In the genomic region with DNA sequence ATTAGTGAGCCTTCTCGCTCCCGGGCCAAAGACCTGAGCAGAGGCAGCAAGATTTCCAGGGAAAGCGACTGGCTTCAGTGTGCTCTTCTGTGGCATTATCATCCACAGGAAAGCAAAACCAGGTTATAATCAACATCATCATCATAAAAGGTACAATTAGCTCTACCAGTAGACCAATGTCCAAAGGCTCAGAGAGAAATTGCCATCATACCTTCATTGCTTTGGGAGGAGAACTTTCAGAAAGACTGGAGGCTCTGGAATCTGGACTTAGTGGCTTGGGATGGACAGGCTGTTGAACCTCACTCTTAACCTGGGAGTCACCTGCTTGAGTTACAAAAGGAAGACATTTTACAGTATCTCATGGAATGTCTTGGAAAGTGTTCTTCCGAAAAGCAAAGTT, we compare ENCODE assay signal across 17 cellular contexts. TPM values are rescaled to one million over a fixed set of nuclear protein-coding genes. Genes with fewer than 3 reads are reported as not detected.
A peak's percentile ranks its signal among the peaks of the same experiment; 100 is the strongest.
DNase-seq lines count a peak whose midpoint lies in the region; ATAC-seq, FAIRE-seq and TF ChIP-seq lines count a peak whose summit lies in the region.
"Had no signal": no experiment of that assay in that cellular context is flagged by ENCODE, and none has a peak within 500 bp of the region (broad histone marks: within the 10 kb centered on the region; RNA-seq: fewer than 3 reads in every experiment).

No MANE protein-coding gene starts in this region.

- 96% methylated on average over 4 of the region's 4 CpGs for WGBS in right lobe of liver (ENCODE audit: insufficient coverage, low coverage, low lambda C conversion rate, missing lambda C conversion rate)

- H3K9ac ChIP-seq in astrocyte (ENCODE audit: low read length) = no peak overlapping the region

- POLR2A ChIA-PET in CD4-positive, alpha-beta memory T cell (lab: Charles Lee; ENCODE audit: partially characterized antibody) = no interaction called here

- ATAC-seq in stimulated activated naive CD8-positive, alpha-beta T cell treated with anti-CD3 and anti-CD28 coated beads, Interleukin-15, Interleukin-2, amounts not matched to agents 100 U/mL and 50 U/mL, for 24 hours = no peak
- no peak for ATAC-seq in GM21360 (IDR thresholded peaks at IDR 0.05; ENCODE audit: unreplicated experiment)
- ATAC-seq in HG03571 (IDR thresholded peaks at IDR 0.05; ENCODE audit: unreplicated experiment) = no peak
- ATAC-seq in right lobe of liver = no peak

- TF ChIP-seq CTCF in astrocyte (IDR thresholded peaks at IDR 0.05; ENCODE audit: insufficient read depth, low read depth, low read length) (no peak), osteoblast (IDR thresholded peaks at IDR 0.05; ENCODE audit: extremely low read depth, low read depth, low read length) (no peak), right lobe of liver (IDR thresholded peaks at IDR 0.05) (no peak)

- no peak for DNase-seq in stimulated activated naive CD8-positive, alpha-beta T cell treated with anti-CD3 and anti-CD28 coated beads, Interleukin-15, Interleukin-2, amounts not matched to agents 100 U/mL and 50 U/mL, for 24 hours
- no peak for DNase-seq in astrocyte (ENCODE audit: low read depth)
- DNase-seq in osteoblast (ENCODE audit: insufficient read length, low spot score, missing footprints) = no peak
- DNase-seq in right lobe of liver = no peak
- no peak for DNase-seq in CD4-positive, alpha-beta memory T cell
- DNase-seq: DMS53, KG1, NCI-H1048, NCI-H146, NCI-H345, NCI-H526 treated with DMSO at 0.1 percent for 48 hours had no signal

- H3K4me1 ChIP-seq in astrocyte (ENCODE audit: insufficient read depth, low read length) (peaks cover 16% of the 10 kb centered on the region), osteoblast (ENCODE audit: insufficient read depth, low read length) (peaks cover 53% of the 10 kb centered on the region), right lobe of liver (no peaks in the 10 kb centered on the region)
- H3K4me1 ChIP-seq in CD4-positive, alpha-beta memory T cell (ENCODE audit: insufficient read depth, low read length) = peaks cover 31% of the 10 kb centered on the region

- H3K4me2 ChIP-seq in astrocyte (ENCODE audit: low read length) = no peak overlapping the region
- no peak overlapping the region for H3K4me2 ChIP-seq in osteoblast (ENCODE audit: insufficient read depth, low read length)

- H3K27me3 ChIP-seq in astrocyte (ENCODE audit: insufficient read depth, low read length) (no peaks in the 10 kb centered on the region), osteoblast (ENCODE audit: insufficient read depth, low read length) (no peaks in the 10 kb centered on the region), right lobe of liver (no peaks in the 10 kb centered on the region)
- no peaks in the 10 kb centered on the region for H3K27me3 ChIP-seq in CD4-positive, alpha-beta memory T cell (ENCODE audit: insufficient read depth, low read length)

- H3K9me3 Mint-ChIP-seq in stimulated activated naive CD8-positive, alpha-beta T cell treated with anti-CD3 and anti-CD28 coated beads, Interleukin-15, Interleukin-2, amounts not matched to agents 100 ng/mL and 50 ng/mL, for 24 hours = no peaks in the 10 kb centered on the region
- no peaks in the 10 kb centered on the region for H3K9me3 Mint-ChIP-seq in astrocyte (ENCODE audit: unreplicated experiment)
- no peaks in the 10 kb centered on the region for H3K9me3 Mint-ChIP-seq in CD4-positive, alpha-beta memory T cell
- H3K9me3 Mint-ChIP-seq: CD14-positive monocyte had no signal

- H3K9me3 ChIP-seq in astrocyte (ENCODE audit: insufficient read depth, low read depth, low read length) (no peaks in the 10 kb centered on the region), osteoblast (ENCODE audit: low read depth, low read length) (no peaks in the 10 kb centered on the region), right lobe of liver (no peaks in the 10 kb centered on the region)
- no peaks in the 10 kb centered on the region for H3K9me3 ChIP-seq in CD4-positive, alpha-beta memory T cell (ENCODE audit: control insufficient read depth in 1 of 2, low read length in 2 of 2)

- H3K36me3 ChIP-seq in astrocyte (ENCODE audit: insufficient read depth, low read length) (peaks cover 52% of the 10 kb centered on the region), osteoblast (ENCODE audit: insufficient read depth, low read length) (peaks cover 64% of the 10 kb centered on the region), right lobe of liver (peaks cover 0 to 4% (median 0%) of the 10 kb centered on the region in 4 donors)
- no peaks in the 10 kb centered on the region for H3K36me3 ChIP-seq in CD4-positive, alpha-beta memory T cell (ENCODE audit: insufficient read depth, low read length)

- intact Hi-C loops in right lobe of liver (cut with DNase I) = no loop called here
- intact Hi-C loops in CD4-positive, alpha-beta memory T cell (cut with micrococcal nuclease) = no loop called here

- peak overlapping the region; percentile 16 for H3K27ac Mint-ChIP-seq in stimulated activated naive CD8-positive, alpha-beta T cell treated with anti-CD3 and anti-CD28 coated beads, Interleukin-15, Interleukin-2, amounts not matched to agents 100 ng/mL and 50 ng/mL, for 24 hours
- H3K27ac Mint-ChIP-seq in astrocyte (ENCODE audit: unreplicated experiment) = peak overlapping the region; percentile 48
- peak overlapping the region in 1 of 7 donors; percentile 3 for H3K27ac Mint-ChIP-seq in CD4-positive, alpha-beta memory T cell
- H3K27ac Mint-ChIP-seq: CD14-positive monocyte had no signal

- no peak overlapping the region for H3K4me3 ChIP-seq in astrocyte (ENCODE audit: insufficient read depth, low read depth, low read length)
- no peak overlapping the region for H3K4me3 ChIP-seq in osteoblast (ENCODE audit: insufficient read depth, low read length)
- no peak overlapping the region for H3K4me3 ChIP-seq in right lobe of liver
- no peak overlapping the region for H3K4me3 ChIP-seq in CD4-positive, alpha-beta memory T cell (ENCODE audit: low read length in 2 of 2)

- H3K27me3 Mint-ChIP-seq in stimulated activated naive CD8-positive, alpha-beta T cell treated with anti-CD3 and anti-CD28 coated beads, Interleukin-15, Interleukin-2, amounts not matched to agents 100 ng/mL and 50 ng/mL, for 24 hours = no peaks in the 10 kb centered on the region
- no peaks in the 10 kb centered on the region for H3K27me3 Mint-ChIP-seq in astrocyte (ENCODE audit: low read depth, unreplicated experiment)
- H3K27me3 Mint-ChIP-seq in CD4-positive, alpha-beta memory T cell = no peaks in the 10 kb centered on the region

- H3K36me3 Mint-ChIP-seq in stimulated activated naive CD8-positive, alpha-beta T cell treated with anti-CD3 and anti-CD28 coated beads, Interleukin-15, Interleukin-2, amounts not matched to agents 100 ng/mL and 50 ng/mL, for 24 hours (ENCODE audit: low read depth) = peaks cover 28% of the 10 kb centered on the region
- H3K36me3 Mint-ChIP-seq in astrocyte (ENCODE audit: low read depth, unreplicated experiment) = peaks cover 7% of the 10 kb centered on the region
- peaks cover 14 to 34% of the 10 kb centered on the region in 2 donors for H3K36me3 Mint-ChIP-seq in CD4-positive, alpha-beta memory T cell

- peaks cover 7% of the 10 kb centered on the region for H4K20me1 ChIP-seq in astrocyte (ENCODE audit: insufficient read depth, low read length)
- H4K20me1 ChIP-seq in osteoblast (ENCODE audit: insufficient read depth, low read length) = no peaks in the 10 kb centered on the region

- TF ChIP-seq POLR2A in right lobe of liver (IDR thresholded peaks at IDR 0.05) = no peak

- H2AFZ ChIP-seq in astrocyte (ENCODE audit: low read depth, low read length) = no peak overlapping the region
- H2AFZ ChIP-seq in osteoblast (ENCODE audit: low read length) = no peak overlapping the region

- FAIRE-seq in astrocyte (lab: Jason Lieb, UNC) = no peak
- FAIRE-seq: A204.1 had no signal

- CTCF ChIA-PET in CD4-positive, alpha-beta memory T cell (lab: Charles Lee; ENCODE audit: partially characterized antibody) = no interaction called here

- peaks cover 22% of the 10 kb centered on the region for H3K4me1 Mint-ChIP-seq in stimulated activated naive CD8-positive, alpha-beta T cell treated with anti-CD3 and anti-CD28 coated beads, Interleukin-15, Interleukin-2, amounts not matched to agents 100 ng/mL and 50 ng/mL, for 24 hours (ENCODE audit: low read depth)
- H3K4me1 Mint-ChIP-seq in astrocyte (ENCODE audit: low read depth, unreplicated experiment) = peaks cover 20% of the 10 kb centered on the region
- H3K4me1 Mint-ChIP-seq in CD4-positive, alpha-beta memory T cell = peaks cover 9 to 29% (median 14%) of the 10 kb centered on the region in 4 donors
- H3K4me1 Mint-ChIP-seq: CD14-positive monocyte had no signal

- H3K79me2 ChIP-seq in astrocyte (ENCODE audit: insufficient read depth, low read length) = peaks cover 36% of the 10 kb centered on the region
- peaks cover 36% of the 10 kb centered on the region for H3K79me2 ChIP-seq in osteoblast (ENCODE audit: insufficient read depth, low read length)

- H3K4me3 Mint-ChIP-seq in stimulated activated naive CD8-positive, alpha-beta T cell treated with anti-CD3 and anti-CD28 coated beads, Interleukin-15, Interleukin-2, amounts not matched to agents 100 ng/mL and 50 ng/mL, for 24 hours = no peak overlapping the region
- no peak overlapping the region for H3K4me3 Mint-ChIP-seq in astrocyte (ENCODE audit: unreplicated experiment)
- H3K4me3 Mint-ChIP-seq in CD4-positive, alpha-beta memory T cell = no peak overlapping the region
- H3K4me3 Mint-ChIP-seq: CD14-positive monocyte had no signal

- peak overlapping the region; percentile 69 for H3K27ac ChIP-seq in astrocyte (ENCODE audit: low read depth, low read length)
- H3K27ac ChIP-seq in osteoblast (ENCODE audit: low read depth, low read length) = peak overlapping the region; percentile 77
- no peak overlapping the region for H3K27ac ChIP-seq in right lobe of liver
- H3K27ac ChIP-seq in CD4-positive, alpha-beta memory T cell (ENCODE audit: low read depth, low read length) = no peak overlapping the region
- H3K27ac ChIP-seq: HL-60 had no signal

RNA-seq across cellular contexts. Expression of gene CERS5, which starts 25.1 kb away (rescaled TPM):
- total RNA-seq in astrocyte = 115 and 118 TPM in 2 replicates
- total RNA-seq in osteoblast = 30.9 and 33.7 TPM in 2 replicates
- 10 to 100 TPM in 2 of 6 experiments, 1 to 10 TPM in 4; 5.0 to 12.0 (median 8.0) TPM for total RNA-seq in right lobe of liver
- total RNA-seq in CD4-positive, alpha-beta memory T cell = 10 to 100 TPM; 42.1 to 48.2 TPM
- 10 to 100 TPM; 45.1 to 62.7 TPM for polyA plus RNA-seq in CD4-positive, alpha-beta memory T cell

Comparison
In these comparisons a context has a peak if more than half of its experiments do, and no peak if none do; other contexts are left out.
1. H3K27ac ChIP-seq: peak in astrocyte (single experiment) and osteoblast (single experiment); none in right lobe of liver (0 of 3) and CD4-positive, alpha-beta memory T cell (single experiment).